In the genomic region with DNA sequence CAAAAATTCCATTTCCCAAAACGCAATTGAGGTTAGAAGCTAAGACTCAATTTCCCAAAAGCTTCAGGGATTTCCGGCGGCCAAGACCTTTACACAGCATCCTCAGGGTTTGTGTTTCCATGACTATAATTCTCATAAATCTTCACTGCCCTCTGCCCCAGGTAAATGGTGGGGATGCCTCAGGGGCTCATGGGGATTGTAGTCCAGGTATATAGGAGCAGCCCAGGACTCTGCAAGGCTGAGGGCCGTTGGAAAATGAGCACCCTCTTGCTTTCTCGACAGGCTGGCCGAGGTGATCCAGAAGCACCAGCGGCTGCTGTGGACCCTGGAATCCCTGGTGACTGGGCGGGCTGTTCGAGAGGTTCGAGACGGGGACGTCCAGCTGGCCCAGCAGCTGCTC, we compare ENCODE assay signal across 2 cellular contexts.
TF ChIP-seq lines count a peak whose summit lies in the region.

No MANE protein-coding gene starts in this region.

TF ChIP-seq in IMR-90, 13 proteins besides CTCF, POLR2A, EP300 and RAD21:
- no peak for TF ChIP-seq FOS (IDR thresholded peaks at IDR 0.05; ENCODE audit: low read depth, low read length)
- no peak for TF ChIP-seq MAZ (IDR thresholded peaks at IDR 0.05; ENCODE audit: borderline replicate concordance, low read depth, low read length)
- no peak for TF ChIP-seq RFX5 (IDR thresholded peaks at IDR 0.05; ENCODE audit: low read depth, low read length)
- TF ChIP-seq MXI1 (IDR thresholded peaks at IDR 0.05; ENCODE audit: borderline replicate concordance, low read depth, low read length), result no peak
- TF ChIP-seq BHLHE40 (IDR thresholded peaks at IDR 0.05; ENCODE audit: low read depth, low read length), result no peak
- no peak for TF ChIP-seq NFE2L2 (IDR thresholded peaks at IDR 0.05; ENCODE audit: low read depth, low read length)
- TF ChIP-seq RCOR1 (IDR thresholded peaks at IDR 0.05; ENCODE audit: insufficient replicate concordance, low read length), result no peak
- TF ChIP-seq, protein P1, sequence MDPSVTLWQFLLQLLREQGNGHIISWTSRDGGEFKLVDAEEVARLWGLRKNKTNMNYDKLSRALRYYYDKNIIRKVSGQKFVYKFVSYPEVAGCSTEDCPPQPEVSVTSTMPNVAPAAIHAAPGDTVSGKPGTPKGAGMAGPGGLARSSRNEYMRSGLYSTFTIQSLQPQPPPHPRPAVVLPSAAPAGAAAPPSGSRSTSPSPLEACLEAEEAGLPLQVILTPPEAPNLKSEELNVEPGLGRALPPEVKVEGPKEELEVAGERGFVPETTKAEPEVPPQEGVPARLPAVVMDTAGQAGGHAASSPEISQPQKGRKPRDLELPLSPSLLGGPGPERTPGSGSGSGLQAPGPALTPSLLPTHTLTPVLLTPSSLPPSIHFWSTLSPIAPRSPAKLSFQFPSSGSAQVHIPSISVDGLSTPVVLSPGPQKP (IDR thresholded peaks at IDR 0.05; ENCODE audit: borderline replicate concordance, low read depth, low read length), result no peak
- no peak for TF ChIP-seq CHD1 (IDR thresholded peaks at IDR 0.05; ENCODE audit: low read depth, low read length)
- TF ChIP-seq SMC3 (IDR thresholded peaks at IDR 0.05; ENCODE audit: low read depth, low read length), result no peak
- TF ChIP-seq MAFK (IDR thresholded peaks at IDR 0.05; ENCODE audit: low read depth, low read length), result no peak
- TF ChIP-seq, protein P2, sequence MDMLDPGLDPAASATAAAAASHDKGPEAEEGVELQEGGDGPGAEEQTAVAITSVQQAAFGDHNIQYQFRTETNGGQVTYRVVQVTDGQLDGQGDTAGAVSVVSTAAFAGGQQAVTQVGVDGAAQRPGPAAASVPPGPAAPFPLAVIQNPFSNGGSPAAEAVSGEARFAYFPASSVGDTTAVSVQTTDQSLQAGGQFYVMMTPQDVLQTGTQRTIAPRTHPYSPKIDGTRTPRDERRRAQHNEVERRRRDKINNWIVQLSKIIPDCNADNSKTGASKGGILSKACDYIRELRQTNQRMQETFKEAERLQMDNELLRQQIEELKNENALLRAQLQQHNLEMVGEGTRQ (IDR thresholded peaks at IDR 0.05; ENCODE audit: low read depth, low read length), result no peak
- TF ChIP-seq CEBPB (IDR thresholded peaks at IDR 0.05; ENCODE audit: low read depth, low read length), result no peak

TF ChIP-seq in GM12878, 131 proteins besides CTCF, POLR2A, EP300 and RAD21:
- peak; percentile 42; the same call in 1 of the 2 replicates for TF ChIP-seq HCFC1 (IDR thresholded peaks at IDR 0.05; ENCODE audit: low read length)
- peak; percentile 51; the same call in 1 of the 2 replicates for TF ChIP-seq YY1 (IDR thresholded peaks at IDR 0.05; ENCODE audit: low read depth, low read length)
- TF ChIP-seq SIX5 (IDR thresholded peaks at IDR 0.05; ENCODE audit: low read depth, low read length, severe bottlenecking), result peak; percentile 40
- TF ChIP-seq ZNF384 (IDR thresholded peaks at IDR 0.05; ENCODE audit: borderline replicate concordance, low read depth, low read length), result no peak
